Comparison of ENCODE assay signal across 24 cellular contexts in the genomic region with DNA sequence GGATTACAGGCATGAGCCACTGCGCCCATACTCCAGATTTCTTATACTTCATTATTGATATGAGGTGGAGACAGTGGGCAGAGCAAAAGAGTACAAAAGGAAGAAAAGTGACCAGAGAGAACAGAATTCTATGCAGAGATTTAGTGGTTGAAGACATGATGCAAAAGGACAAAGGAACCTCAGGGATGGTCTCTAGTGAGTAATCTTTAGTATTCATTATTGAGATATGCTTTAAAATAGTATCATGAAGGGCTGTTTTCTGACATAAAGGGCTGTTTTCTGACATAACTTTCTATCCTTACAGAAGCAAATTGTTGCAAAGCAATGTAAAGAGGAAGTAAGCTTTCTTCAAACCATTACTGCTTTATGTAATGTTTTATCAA.
DNase-seq lines count a peak whose midpoint lies in the region; ATAC-seq lines count a peak whose summit lies in the region.
"Had no signal": no experiment of that assay in that cellular context is flagged by ENCODE, and none has a peak within 500 bp of the region (broad histone marks: within the 10 kb centered on the region; RNA-seq: fewer than 3 reads in every experiment).

No MANE protein-coding gene starts in this region.

- no peaks in the 10 kb centered on the region for H3K9me3 ChIP-seq in skeletal muscle satellite cell (replicated peaks; ENCODE audit: low read length)
- H3K9me3 ChIP-seq: psoas muscle, upper lobe of right lung had no signal

- H3K4me1 ChIP-seq in skeletal muscle satellite cell (ENCODE audit: control insufficient read depth, insufficient read depth, low read length) = peaks cover 31% of the 10 kb centered on the region
- H3K4me1 ChIP-seq: upper lobe of right lung had no signal

- no peak overlapping the region for H3K9ac ChIP-seq in skeletal muscle satellite cell (ENCODE audit: low read depth, low read length)
- H3K9ac ChIP-seq: BLaER1 treated with 17β-estradiol and CSF1 and Interleukin-3, amounts not matched to agents 10 nM and 100 nM had no signal

- H3K27ac ChIP-seq in epithelial cell of prostate = peak overlapping the region; percentile 70
- H3K27ac ChIP-seq: BLaER1 treated with 17β-estradiol and CSF1 and Interleukin-3, amounts not matched to agents 10 nM and 100 nM; psoas muscle; skin epidermis; upper lobe of right lung had no signal

- peak overlapping the region; percentile 73 for H3K4me2 ChIP-seq in skeletal muscle satellite cell (ENCODE audit: low read length)

- H3K27me3 Mint-ChIP-seq in activated T-cell treated with anti-CD3 and anti-CD28 coated beads, Interleukin-2, amount 50 U/mL, for 24 hours = no peaks in the 10 kb centered on the region
- H3K27me3 Mint-ChIP-seq: activated naive CD8-positive, alpha-beta T cell had no signal

- H3K36me3 ChIP-seq in skeletal muscle satellite cell (ENCODE audit: insufficient read depth, low read length) = no peaks in the 10 kb centered on the region
- H3K36me3 ChIP-seq: upper lobe of right lung had no signal

- no peaks in the 10 kb centered on the region for H3K36me3 Mint-ChIP-seq in activated T-cell treated with anti-CD3 and anti-CD28 coated beads, Interleukin-2, amount 50 U/mL, for 24 hours (ENCODE audit: low read depth)
- H3K36me3 Mint-ChIP-seq in stimulated activated effector memory CD8-positive, alpha-beta T cell treated with anti-CD3 and anti-CD28 coated beads, Interleukin-12 subunit alpha, Interleukin-12 subunit beta, amount 100 ng/mL, for 72 hours = no peaks in the 10 kb centered on the region

- peak; percentile 56 for DNase-seq in NOMO-1 treated with DMSO at 0.1 percent for 48 hours (lab: John Stamatoyannopoulos, UW; ENCODE audit: unreplicated experiment)
- no peak for DNase-seq in NOMO-1 treated with dmso at 0.1 percent for 144 hours (lab: John Stamatoyannopoulos, UW; ENCODE audit: unreplicated experiment)
- peak; percentile 68 for DNase-seq in OCI-M1 (lab: John Stamatoyannopoulos, UW)
- no peak for DNase-seq in epithelial cell of prostate (ENCODE audit: low read depth, low spot score)
- no peak for DNase-seq in activated T-cell treated with anti-CD3 and anti-CD28 coated beads, Interleukin-2, amount 50 U/mL, for 24 hours
- DNase-seq in stimulated activated effector memory CD8-positive, alpha-beta T cell treated with anti-CD3 and anti-CD28 coated beads, Interleukin-12 subunit alpha, Interleukin-12 subunit beta, amount 100 ng/mL, for 72 hours (ENCODE audit: low spot score in 2 of 2) = no peak
- DNase-seq in COLO829 (ENCODE audit: low spot score) = no peak
- DNase-seq: 8988T; effector memory CD4-positive, alpha-beta T cell; glutamatergic neuron; NCI-H1436; NCI-H2171; NCI-H524 treated with DMSO at 0.1 percent for 48 hours; psoas muscle; SIG-M5; stimulated activated CD4-positive, alpha-beta T cell treated with anti-CD3 and anti-CD28 coated beads, Interleukin-4, amount 100 ng/mL, for 24 hours; T-helper 2 cell; upper lobe of right lung had no signal

- ATAC-seq in stimulated activated effector memory CD8-positive, alpha-beta T cell treated with anti-CD3 and anti-CD28 coated beads, Interleukin-12 subunit alpha, Interleukin-12 subunit beta, amount 100 ng/mL, for 72 hours = no peak
- ATAC-seq: activated CD4-positive, CD25-positive, alpha-beta regulatory T cell treated with anti-CD3 and anti-CD28 coated beads, Interleukin-2, amount 50 U/mL, for 24 hours; upper lobe of right lung had no signal

- no peaks in the 10 kb centered on the region for H3K27me3 ChIP-seq in skeletal muscle satellite cell (ENCODE audit: control insufficient read depth, insufficient read depth, low read length)
- H3K27me3 ChIP-seq: BLaER1 treated with 17β-estradiol and CSF1 and Interleukin-3, amounts not matched to agents 10 nM and 100 nM; upper lobe of right lung had no signal

- no peaks in the 10 kb centered on the region for H3K9me3 Mint-ChIP-seq in activated T-cell treated with anti-CD3 and anti-CD28 coated beads, Interleukin-2, amount 50 U/mL, for 24 hours
- no peaks in the 10 kb centered on the region for H3K9me3 Mint-ChIP-seq in stimulated activated effector memory CD8-positive, alpha-beta T cell treated with anti-CD3 and anti-CD28 coated beads, Interleukin-12 subunit alpha, Interleukin-12 subunit beta, amount 100 ng/mL, for 72 hours

- no peak overlapping the region for H3K27ac Mint-ChIP-seq in activated T-cell treated with anti-CD3 and anti-CD28 coated beads, Interleukin-2, amount 50 U/mL, for 24 hours
- H3K27ac Mint-ChIP-seq in stimulated activated effector memory CD8-positive, alpha-beta T cell treated with anti-CD3 and anti-CD28 coated beads, Interleukin-12 subunit alpha, Interleukin-12 subunit beta, amount 100 ng/mL, for 72 hours = no peak overlapping the region
- H3K27ac Mint-ChIP-seq: activated naive CD8-positive, alpha-beta T cell had no signal

- H3K4me3 ChIP-seq in skeletal muscle satellite cell (ENCODE audit: low read length) = peak overlapping the region; percentile 13
- H3K4me3 ChIP-seq: BLaER1 treated with 17β-estradiol and CSF1 and Interleukin-3, amounts not matched to agents 10 nM and 100 nM; psoas muscle; skin epidermis; upper lobe of right lung had no signal

- no peak overlapping the region for H3K4me3 Mint-ChIP-seq in activated T-cell treated with anti-CD3 and anti-CD28 coated beads, Interleukin-2, amount 50 U/mL, for 24 hours
- no peak overlapping the region for H3K4me3 Mint-ChIP-seq in stimulated activated effector memory CD8-positive, alpha-beta T cell treated with anti-CD3 and anti-CD28 coated beads, Interleukin-12 subunit alpha, Interleukin-12 subunit beta, amount 100 ng/mL, for 72 hours
- H3K4me3 Mint-ChIP-seq: activated naive CD8-positive, alpha-beta T cell; neural crest cell had no signal

- no peaks in the 10 kb centered on the region for H3K4me1 Mint-ChIP-seq in activated T-cell treated with anti-CD3 and anti-CD28 coated beads, Interleukin-2, amount 50 U/mL, for 24 hours (ENCODE audit: low read depth)
- no peaks in the 10 kb centered on the region for H3K4me1 Mint-ChIP-seq in stimulated activated effector memory CD8-positive, alpha-beta T cell treated with anti-CD3 and anti-CD28 coated beads, Interleukin-12 subunit alpha, Interleukin-12 subunit beta, amount 100 ng/mL, for 72 hours
- H3K4me1 Mint-ChIP-seq: neural crest cell had no signal

Comparison
In these comparisons a context has a peak if more than half of its experiments do, and no peak if none do; other contexts are left out.
1. DNase-seq: peak in NOMO-1 treated with DMSO at 0.1 percent for 48 hours (single experiment) and OCI-M1 (single experiment); none in NOMO-1 treated with dmso at 0.1 percent for 144 hours (single experiment), epithelial cell of prostate (single experiment), activated T-cell treated with anti-CD3 and anti-CD28 coated beads, Interleukin-2, amount 50 U/mL, for 24 hours (single experiment), stimulated activated effector memory CD8-positive, alpha-beta T cell treated with anti-CD3 and anti-CD28 coated beads, Interleukin-12 subunit alpha, Interleukin-12 subunit beta, amount 100 ng/mL, for 72 hours (0 of 2) and COLO829 (single experiment).